21 cellular contexts compared by ENCODE assay signal in the genomic region with DNA sequence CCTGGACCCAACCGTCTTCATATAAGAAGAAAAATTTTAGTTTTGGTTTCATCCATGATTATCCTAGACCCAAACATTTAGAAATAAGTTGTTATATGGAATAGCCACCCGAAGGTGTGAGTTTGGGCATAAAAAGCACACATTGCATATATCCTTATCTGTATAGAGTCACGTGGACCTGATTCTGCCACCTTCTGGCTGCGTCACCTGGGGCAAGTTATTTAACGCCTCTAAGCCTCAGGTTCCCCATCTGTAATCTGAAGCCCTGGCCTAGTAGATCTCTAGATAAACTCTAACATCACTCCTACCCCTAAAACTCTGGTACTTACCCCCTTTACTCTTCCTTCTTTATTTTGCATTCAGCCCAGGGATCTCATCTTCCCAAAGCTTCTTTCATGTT. TPM values are rescaled to one million over a fixed set of nuclear protein-coding genes. Genes with fewer than 3 reads are reported as not detected.
DNase-seq lines count a peak whose midpoint lies in the region; ATAC-seq, FAIRE-seq and TF ChIP-seq lines count a peak whose summit lies in the region.
"Had no signal": no experiment of that assay in that cellular context is flagged by ENCODE, and none has a peak within 500 bp of the region (broad histone marks: within the 10 kb centered on the region; RNA-seq: fewer than 3 reads in every experiment).

No MANE protein-coding gene starts in this region.

- H3K9me3 ChIP-seq in HepG2 (ENCODE audit: low read length) = no peaks in the 10 kb centered on the region
- H3K9me3 ChIP-seq in right lobe of liver = no peaks in the 10 kb centered on the region
- no peaks in the 10 kb centered on the region for H3K9me3 ChIP-seq in Karpas-422 (ENCODE audit: low read length)
- H3K9me3 ChIP-seq in CD4-positive, alpha-beta T cell (ENCODE audit: control insufficient read depth, low read length) = no peaks in the 10 kb centered on the region
- no peaks in the 10 kb centered on the region for H3K9me3 ChIP-seq in kidney (ENCODE audit: control insufficient read depth in 1 of 2, low read length in 2 of 2)
- H3K9me3 ChIP-seq: vagina had no signal

- peaks cover 10% of the 10 kb centered on the region for H3K4me1 Mint-ChIP-seq in chondrocyte (ENCODE audit: low read depth)
- H3K4me1 Mint-ChIP-seq in CD4-positive, alpha-beta T cell (ENCODE audit: low read depth) = no peaks in the 10 kb centered on the region
- H3K4me1 Mint-ChIP-seq in activated T-helper 1 cell treated with anti-CD3 and anti-CD28 coated beads, Interleukin-12 subunit alpha, Interleukin-12 subunit beta, Interleukin-2, Interleukin-4 antibody, amounts not matched to agents 30 ng/mL and 10 ng/mL and 1 ng/mL, durations not matched to agents 14 hours and 24 hours and 36 hours (ENCODE audit: low read depth) = no peaks in the 10 kb centered on the region
- H3K4me1 Mint-ChIP-seq: naive B cell had no signal

- TF ChIP-seq POLR2A in HepG2 (IDR thresholded peaks at IDR 0.05; ENCODE audit: insufficient read depth in 1 of 2, low read depth in 2 of 2, low read length in 2 of 2) (no peak), right lobe of liver (IDR thresholded peaks at IDR 0.05) (no peak)

- peaks cover 28% of the 10 kb centered on the region for H3K27me3 Mint-ChIP-seq in chondrocyte (ENCODE audit: low read depth)
- no peaks in the 10 kb centered on the region for H3K27me3 Mint-ChIP-seq in CD4-positive, alpha-beta T cell
- H3K27me3 Mint-ChIP-seq in activated T-helper 1 cell treated with anti-CD3 and anti-CD28 coated beads, Interleukin-12 subunit alpha, Interleukin-12 subunit beta, Interleukin-2, Interleukin-4 antibody, amounts not matched to agents 30 ng/mL and 10 ng/mL and 1 ng/mL, durations not matched to agents 14 hours and 24 hours and 36 hours (ENCODE audit: insufficient read depth) = peaks cover 7% of the 10 kb centered on the region

- H3K27ac Mint-ChIP-seq in chondrocyte (ENCODE audit: unreplicated experiment) = no peak overlapping the region
- H3K27ac Mint-ChIP-seq in CD4-positive, alpha-beta T cell = no peak overlapping the region
- no peak overlapping the region for H3K27ac Mint-ChIP-seq in activated T-helper 1 cell treated with anti-CD3 and anti-CD28 coated beads, Interleukin-12 subunit alpha, Interleukin-12 subunit beta, Interleukin-2, Interleukin-4 antibody, amounts not matched to agents 30 ng/mL and 10 ng/mL and 1 ng/mL, durations not matched to agents 14 hours and 24 hours and 36 hours
- H3K27ac Mint-ChIP-seq: naive B cell had no signal

- ATAC-seq in HepG2 (no peak), right lobe of liver (no peak)
- no peak for ATAC-seq in CD4-positive, alpha-beta T cell (ENCODE audit: poor library complexity)
- ATAC-seq: activated CD4-positive, CD25-positive, alpha-beta regulatory T cell treated with anti-CD3 and anti-CD28 coated beads, Interleukin-2, amount 50 U/mL, for 24 hours had no signal

- CTCF ChIA-PET in HepG2 (lab: Yijun Ruan, JAX; ENCODE audit: low intra/inter-chr PET ratio, low total read pairs) = no interaction called here
- CTCF ChIA-PET in CD4-positive, alpha-beta T cell (lab: Charles Lee) = no interaction called here

- H3K27ac ChIP-seq in HepG2 (ENCODE audit: extremely low read length, insufficient read depth, low read length) = no peak overlapping the region
- no peak overlapping the region for H3K27ac ChIP-seq in right lobe of liver
- H3K27ac ChIP-seq in Karpas-422 (ENCODE audit: low read length) = peak overlapping the region; percentile 51
- no peak overlapping the region for H3K27ac ChIP-seq in CD4-positive, alpha-beta T cell (ENCODE audit: low read depth, low read length)
- no peak overlapping the region for H3K27ac ChIP-seq in kidney (ENCODE audit: low read depth in 2 of 2, low read length in 2 of 2)
- H3K27ac ChIP-seq: epithelial cell of prostate, parathyroid adenoma, vagina had no signal

- H3K4me3 Mint-ChIP-seq in chondrocyte (ENCODE audit: unreplicated experiment) = no peak overlapping the region
- H3K4me3 Mint-ChIP-seq in CD4-positive, alpha-beta T cell = no peak overlapping the region
- H3K4me3 Mint-ChIP-seq in activated T-helper 1 cell treated with anti-CD3 and anti-CD28 coated beads, Interleukin-12 subunit alpha, Interleukin-12 subunit beta, Interleukin-2, Interleukin-4 antibody, amounts not matched to agents 30 ng/mL and 10 ng/mL and 1 ng/mL, durations not matched to agents 14 hours and 24 hours and 36 hours = no peak overlapping the region
- H3K4me3 Mint-ChIP-seq: dendritic cell treated with granulocyte-macrophage colony-stimulating factor and Interleukin-4, amounts not matched to agents 40 ng/mL and 50 ng/mL, for 4 days; naive B cell had no signal

- H3K9me3 Mint-ChIP-seq in chondrocyte (ENCODE audit: low read depth) = no peaks in the 10 kb centered on the region
- no peaks in the 10 kb centered on the region for H3K9me3 Mint-ChIP-seq in CD4-positive, alpha-beta T cell
- H3K9me3 Mint-ChIP-seq in activated T-helper 1 cell treated with anti-CD3 and anti-CD28 coated beads, Interleukin-12 subunit alpha, Interleukin-12 subunit beta, Interleukin-2, Interleukin-4 antibody, amounts not matched to agents 30 ng/mL and 10 ng/mL and 1 ng/mL, durations not matched to agents 14 hours and 24 hours and 36 hours = no peaks in the 10 kb centered on the region
- H3K9me3 Mint-ChIP-seq: dendritic cell treated with granulocyte-macrophage colony-stimulating factor and Interleukin-4, amounts not matched to agents 40 ng/mL and 50 ng/mL, for 4 days; naive B cell had no signal

- in situ Hi-C loops in HepG2 (cut with HindIII; ENCODE audit: extremely low pct_ligation_motif_present, low pct_unique_long_range_greater_than_20kb) = loop anchor here (25.0 kb wide), 1 partner anchor 397 kb away; no protein-coding TSS in a partner anchor

- TF ChIP-seq CTCF in HepG2 (CRISPR knock-in tag; IDR thresholded peaks at IDR 0.05) (peak; percentile 37), right lobe of liver (IDR thresholded peaks at IDR 0.05) (peak in 1 of 4 donors; percentile 32), chondrocyte (IDR thresholded peaks at IDR 0.05) (peak; percentile 16), kidney (IDR thresholded peaks at IDR 0.05; ENCODE audit: borderline replicate concordance, extremely low read depth, insufficient read depth) (no peak)
- TF ChIP-seq CTCF in CD4-positive, alpha-beta T cell (IDR thresholded peaks at IDR 0.05) = no peak

- DNase-seq in HepG2 (ENCODE audit: low spot score) (no peak), right lobe of liver (no peak), Karpas-422 (peak; percentile 71), chondrocyte (ENCODE audit: low spot score) (no peak), kidney (no peak), UCSD-AML1 (lab: John Stamatoyannopoulos, UW; ENCODE audit: unreplicated experiment) (no peak)
- DNase-seq in CD4-positive, alpha-beta T cell = no peak
- no peak for DNase-seq in activated T-helper 1 cell treated with anti-CD3 and anti-CD28 coated beads, Interleukin-12 subunit alpha, Interleukin-12 subunit beta, Interleukin-2, Interleukin-4 antibody, amounts not matched to agents 30 ng/mL and 10 ng/mL and 1 ng/mL, durations not matched to agents 14 hours and 24 hours and 36 hours (ENCODE audit: low spot score)
- DNase-seq: activated CD8-positive, alpha-beta memory T cell treated with anti-CD3 and anti-CD28 coated beads, Interleukin-2, amount 50 U/mL, for 4 hours; GF-D8; mammary epithelial cell; naive B cell; NCI-H2171; stimulated activated CD4-positive, alpha-beta T cell treated with anti-CD3 and anti-CD28 coated beads, Interleukin-4, amount 100 ng/mL, for 4 hours; stimulated activated CD8-positive, alpha-beta memory T cell treated with anti-CD3 and anti-CD28 coated beads, Interleukin-4, amount 100 ng/mL, for 48 hours had no signal

- intact Hi-C loops in HepG2 (cut with micrococcal nuclease; ENCODE audit: unreplicated experiment) (no loop called here), right lobe of liver (cut with DNase I) (no loop called here), kidney (cut with DNase I) (no loop called here)
- intact Hi-C loops in CD4-positive, alpha-beta T cell (cut with DNase I, micrococcal nuclease) = no loop called here
- intact Hi-C loops in activated T-helper 1 cell treated with anti-CD3 and anti-CD28 coated beads, Interleukin-12 subunit alpha, Interleukin-12 subunit beta, Interleukin-2, Interleukin-4 antibody, amounts not matched to agents 30 ng/mL and 10 ng/mL and 1 ng/mL, durations not matched to agents 14 hours and 24 hours and 36 hours (cut with micrococcal nuclease) = no loop called here

- FAIRE-seq in HepG2 (lab: Jason Lieb, UNC) (no peak), kidney (lab: Jason Lieb, UNC) (no peak)

- H3K27me3 ChIP-seq in HepG2 (ENCODE audit: control insufficient read depth in 1 of 2, insufficient read depth in 2 of 2, low read length in 2 of 2) = peaks cover 2 to 20% of the 10 kb centered on the region in 2 experiments; a peak in 3 of 5 replicates
- H3K27me3 ChIP-seq in right lobe of liver = no peaks in the 10 kb centered on the region
- H3K27me3 ChIP-seq in Karpas-422 (ENCODE audit: low read length) = no peaks in the 10 kb centered on the region
- H3K27me3 ChIP-seq in CD4-positive, alpha-beta T cell (ENCODE audit: control insufficient read depth, insufficient read depth, low read length) = no peaks in the 10 kb centered on the region
- H3K27me3 ChIP-seq: vagina had no signal

- H3K4me2 ChIP-seq in HepG2 (ENCODE audit: low read depth, low read length) (no peak overlapping the region), Karpas-422 (ENCODE audit: low read depth, low read length, poor library complexity, severe bottlenecking) (peak overlapping the region; percentile 51)

- WGBS in HepG2 (ENCODE audit: low lambda C conversion rate) = 24% methylated on average over 5 of the region's 5 CpGs
- WGBS in right lobe of liver (ENCODE audit: insufficient coverage, low coverage, low lambda C conversion rate, missing lambda C conversion rate) = 70% methylated on average over 5 of the region's 5 CpGs

- TF ChIP-seq EP300 in HepG2 (IDR thresholded peaks at IDR 0.05; ENCODE audit: low read depth in 2 of 2, low read length in 2 of 2) (no peak), HepG2 (CRISPR knock-in tag; IDR thresholded peaks at IDR 0.05; ENCODE audit: borderline replicate concordance) (no peak)

- H3K36me3 ChIP-seq in HepG2 (replicated peaks in 1 of 2; ENCODE audit: control insufficient read depth in 1 of 2, insufficient read depth in 2 of 2, low read length in 2 of 2) (no peaks in the 10 kb centered on the region), right lobe of liver (no peaks in the 10 kb centered on the region), Karpas-422 (ENCODE audit: insufficient read depth, low read length) (no peaks in the 10 kb centered on the region), kidney (ENCODE audit: control insufficient read depth in 1 of 2, insufficient read depth in 2 of 2, low read length in 2 of 2) (no peaks in the 10 kb centered on the region)
- H3K36me3 ChIP-seq: vagina had no signal

- no peaks in the 10 kb centered on the region for H3K4me1 ChIP-seq in HepG2 (ENCODE audit: insufficient read depth, low read length)
- no peaks in the 10 kb centered on the region for H3K4me1 ChIP-seq in right lobe of liver
- peaks cover 23% of the 10 kb centered on the region for H3K4me1 ChIP-seq in Karpas-422 (ENCODE audit: low read length)
- no peaks in the 10 kb centered on the region for H3K4me1 ChIP-seq in kidney (ENCODE audit: control insufficient read depth in 1 of 2, insufficient read depth in 1 of 2, low read depth in 1 of 2, low read length in 2 of 2)
- H3K4me1 ChIP-seq: parathyroid adenoma had no signal

- POLR2A ChIA-PET in HepG2 (lab: Yijun Ruan, JAX) = no interaction called here
- POLR2A ChIA-PET in CD4-positive, alpha-beta T cell (lab: Charles Lee) = no interaction called here

- H3K9ac ChIP-seq in HepG2 (ENCODE audit: insufficient read depth, low read depth, low read length) (no peak overlapping the region), Karpas-422 (ENCODE audit: low read length) (no peak overlapping the region), kidney (ENCODE audit: low read length in 2 of 2) (no peak overlapping the region)
- H3K9ac ChIP-seq: parathyroid adenoma had no signal

- no peaks in the 10 kb centered on the region for H3K79me2 ChIP-seq in HepG2 (ENCODE audit: insufficient read depth, low read length)
- no peaks in the 10 kb centered on the region for H3K79me2 ChIP-seq in Karpas-422 (ENCODE audit: low read length)
- H3K79me2 ChIP-seq: parathyroid adenoma had no signal

- no peak for TF ChIP-seq RAD21 in HepG2 (CRISPR knock-in tag; IDR thresholded peaks at IDR 0.05)

- no peak overlapping the region for H2AFZ ChIP-seq in HepG2 (ENCODE audit: low read length)
- no peak overlapping the region for H2AFZ ChIP-seq in Karpas-422 (ENCODE audit: low read length)
- H2AFZ ChIP-seq: parathyroid adenoma had no signal

- no peaks in the 10 kb centered on the region for H3K36me3 Mint-ChIP-seq in chondrocyte (ENCODE audit: low read depth)
- no peaks in the 10 kb centered on the region for H3K36me3 Mint-ChIP-seq in CD4-positive, alpha-beta T cell (ENCODE audit: low read depth)
- H3K36me3 Mint-ChIP-seq in activated T-helper 1 cell treated with anti-CD3 and anti-CD28 coated beads, Interleukin-12 subunit alpha, Interleukin-12 subunit beta, Interleukin-2, Interleukin-4 antibody, amounts not matched to agents 30 ng/mL and 10 ng/mL and 1 ng/mL, durations not matched to agents 14 hours and 24 hours and 36 hours (ENCODE audit: low read depth) = no peaks in the 10 kb centered on the region
- H3K36me3 Mint-ChIP-seq: naive B cell had no signal

- H3K4me3 ChIP-seq in HepG2 (replicated peaks in 1 of 3; ENCODE audit: insufficient read depth in 1 of 3, low read depth in 2 of 3, low read length in 3 of 3) = no peak overlapping the region
- no peak overlapping the region for H3K4me3 ChIP-seq in right lobe of liver
- H3K4me3 ChIP-seq in Karpas-422 (ENCODE audit: low read length) = no peak overlapping the region
- no peak overlapping the region for H3K4me3 ChIP-seq in kidney (ENCODE audit: low read length in 2 of 2)
- H3K4me3 ChIP-seq: vagina had no signal

- no TSS peak for BruUV-seq in HepG2 (replicated peaks; lab: Mats Ljungman, UMichigan)

- H4K20me1 ChIP-seq in HepG2 (ENCODE audit: insufficient read depth, low read length) = no peaks in the 10 kb centered on the region
- no peaks in the 10 kb centered on the region for H4K20me1 ChIP-seq in Karpas-422 (ENCODE audit: insufficient read depth, low read depth, low read length)

- H3K9me2 ChIP-seq in Karpas-422 (replicated peaks; ENCODE audit: insufficient read depth, low read length) = no peaks in the 10 kb centered on the region

RNA-seq across cellular contexts. Expression of gene KRT5, which starts 14.3 kb away (rescaled TPM):
- total RNA-seq in HepG2 (2016; rRNA removed; fragmentation: Illumina TruSeq; extraction: Trizol) = not detected in 2 replicates
- total RNA-seq in HepG2 (2016; cell fraction: cytosol; rRNA removed; fragmentation: Illumina TruSeq; extraction: Trizol; ENCODE audit: low read depth) = not detected in 2 replicates
- not detected in 2 replicates for total RNA-seq in HepG2 (2016; cell fraction: insoluble cytoplasmic fraction; rRNA removed; fragmentation: Illumina TruSeq; extraction: Trizol)
- not detected in 2 replicates for total RNA-seq in HepG2 (2016; cell fraction: membrane; rRNA removed; fragmentation: Illumina TruSeq; extraction: Trizol)
- total RNA-seq in HepG2 (2016; cell fraction: nucleus; rRNA removed; fragmentation: Illumina TruSeq; extraction: Trizol) = not detected in 2 replicates
- polyA plus RNA-seq in HepG2 (2011; rRNA removed) = 0.08 and 0.29 TPM in 2 replicates
- not detected in 2 replicates for polyA plus RNA-seq in HepG2 (2011; cell fraction: cytosol; rRNA removed)
- not detected in 2 replicates for polyA plus RNA-seq in HepG2 (2011; cell fraction: nucleus; rRNA removed)
- polyA plus RNA-seq in HepG2 (2012) = not detected in 2 replicates
- polyA plus RNA-seq in HepG2 (2016; cell fraction: cytosol; fragmentation: Illumina TruSeq; extraction: Trizol; ENCODE audit: low read depth) = not detected in 2 replicates
- polyA plus RNA-seq in HepG2 (2016; cell fraction: insoluble cytoplasmic fraction; fragmentation: Illumina TruSeq; extraction: Trizol; ENCODE audit: low read depth) = not detected in 2 replicates
- not detected in 2 replicates for polyA plus RNA-seq in HepG2 (2016; cell fraction: membrane; fragmentation: Illumina TruSeq; extraction: Trizol; ENCODE audit: low read depth)
- not detected in 2 replicates for polyA plus RNA-seq in HepG2 (2016; cell fraction: nucleus; fragmentation: Illumina TruSeq; extraction: Trizol; ENCODE audit: insufficient read depth, low read depth)
- polyA minus RNA-seq in HepG2 (2011; rRNA and poly(A)+ RNA removed; ENCODE audit: low replicate concordance) = 32.1 TPM in 1 of 2 replicates, not detected in the other
- polyA minus RNA-seq in HepG2 (2011; cell fraction: cytosol; rRNA and poly(A)+ RNA removed) = not detected in 2 replicates
- not detected in 2 replicates for polyA minus RNA-seq in HepG2 (2011; cell fraction: nucleus; rRNA and poly(A)+ RNA removed)
- total RNA-seq in right lobe of liver = under 1 TPM in 1 of 6 experiments, not detected in 5; 0.66 TPM
- total RNA-seq in Karpas-422 (2014; rRNA removed; shearing (Covaris generic); ENCODE audit: low replicate concordance) = not detected in 2 replicates
- total RNA-seq in chondrocyte = not detected in 3 replicates
- total RNA-seq in CD4-positive, alpha-beta T cell = under 1 TPM; 0.60 to 0.81 TPM
- 0.69 TPM for total RNA-seq in kidney
- polyA plus RNA-seq in kidney (ENCODE audit: insufficient read depth, low read depth, low replicate concordance) = not detected
- total RNA-seq in activated T-helper 1 cell treated with anti-CD3 and anti-CD28 coated beads, Interleukin-12 subunit alpha, Interleukin-12 subunit beta, Interleukin-2, Interleukin-4 antibody, amounts not matched to agents 30 ng/mL and 10 ng/mL and 1 ng/mL, durations not matched to agents 14 hours and 24 hours and 36 hours = not detected in 2 replicates
- total RNA-seq: T-helper 2 cell treated with Interferon-gamma antibody and Interleukin-4, amounts not matched to agents 100 ng/mL and 5 ng/mL, for 36 hours had no signal

RNA-seq across cellular contexts. Expression of gene KRT71, which starts 18.5 kb away (rescaled TPM):
- total RNA-seq in HepG2 (2016; rRNA removed; fragmentation: Illumina TruSeq; extraction: Trizol) (not detected in 2 replicates), right lobe of liver (not detected), chondrocyte (not detected in 3 replicates), kidney (not detected)
- not detected in 2 replicates for total RNA-seq in HepG2 (2016; cell fraction: cytosol; rRNA removed; fragmentation: Illumina TruSeq; extraction: Trizol; ENCODE audit: low read depth)
- not detected in 2 replicates for total RNA-seq in HepG2 (2016; cell fraction: insoluble cytoplasmic fraction; rRNA removed; fragmentation: Illumina TruSeq; extraction: Trizol)
- total RNA-seq in HepG2 (2016; cell fraction: membrane; rRNA removed; fragmentation: Illumina TruSeq; extraction: Trizol) = not detected in 2 replicates
- not detected in 2 replicates for total RNA-seq in HepG2 (2016; cell fraction: nucleus; rRNA removed; fragmentation: Illumina TruSeq; extraction: Trizol)
- polyA plus RNA-seq in HepG2 (2011; rRNA removed) (not detected in 2 replicates), kidney (ENCODE audit: insufficient read depth, low read depth, low replicate concordance) (not detected)
- not detected in 2 replicates for polyA plus RNA-seq in HepG2 (2011; cell fraction: cytosol; rRNA removed)
- polyA plus RNA-seq in HepG2 (2011; cell fraction: nucleus; rRNA removed) = not detected in 2 replicates
- not detected in 2 replicates for polyA plus RNA-seq in HepG2 (2012)
- not detected in 2 replicates for polyA plus RNA-seq in HepG2 (2016; cell fraction: cytosol; fragmentation: Illumina TruSeq; extraction: Trizol; ENCODE audit: low read depth)
- polyA plus RNA-seq in HepG2 (2016; cell fraction: insoluble cytoplasmic fraction; fragmentation: Illumina TruSeq; extraction: Trizol; ENCODE audit: low read depth) = not detected in 2 replicates
- polyA plus RNA-seq in HepG2 (2016; cell fraction: membrane; fragmentation: Illumina TruSeq; extraction: Trizol; ENCODE audit: low read depth) = not detected in 2 replicates
- not detected in 2 replicates for polyA plus RNA-seq in HepG2 (2016; cell fraction: nucleus; fragmentation: Illumina TruSeq; extraction: Trizol; ENCODE audit: insufficient read depth, low read depth)
- polyA minus RNA-seq in HepG2 (2011; rRNA and poly(A)+ RNA removed; ENCODE audit: low replicate concordance) = not detected in 2 replicates
- not detected in 2 replicates for polyA minus RNA-seq in HepG2 (2011; cell fraction: cytosol; rRNA and poly(A)+ RNA removed)
- not detected in 2 replicates for polyA minus RNA-seq in HepG2 (2011; cell fraction: nucleus; rRNA and poly(A)+ RNA removed)
- not detected in 2 replicates for total RNA-seq in Karpas-422 (2014; rRNA removed; shearing (Covaris generic); ENCODE audit: low replicate concordance)
- total RNA-seq in CD4-positive, alpha-beta T cell = not detected
- not detected in 2 replicates for total RNA-seq in activated T-helper 1 cell treated with anti-CD3 and anti-CD28 coated beads, Interleukin-12 subunit alpha, Interleukin-12 subunit beta, Interleukin-2, Interleukin-4 antibody, amounts not matched to agents 30 ng/mL and 10 ng/mL and 1 ng/mL, durations not matched to agents 14 hours and 24 hours and 36 hours
- total RNA-seq: mammary epithelial cell; T-helper 2 cell treated with Interferon-gamma antibody and Interleukin-4, amounts not matched to agents 100 ng/mL and 5 ng/mL, for 36 hours; vagina had no signal
- polyA plus RNA-seq: mammary epithelial cell had no signal

RNA-seq across cellular contexts. Expression of gene KRT74, which starts 39.2 kb away (rescaled TPM):
- not detected in 2 replicates for total RNA-seq in HepG2 (2016; rRNA removed; fragmentation: Illumina TruSeq; extraction: Trizol)
- not detected in 2 replicates for total RNA-seq in HepG2 (2016; cell fraction: cytosol; rRNA removed; fragmentation: Illumina TruSeq; extraction: Trizol; ENCODE audit: low read depth)
- not detected in 2 replicates for total RNA-seq in HepG2 (2016; cell fraction: insoluble cytoplasmic fraction; rRNA removed; fragmentation: Illumina TruSeq; extraction: Trizol)
- total RNA-seq in HepG2 (2016; cell fraction: membrane; rRNA removed; fragmentation: Illumina TruSeq; extraction: Trizol) = not detected in 2 replicates
- not detected in 2 replicates for total RNA-seq in HepG2 (2016; cell fraction: nucleus; rRNA removed; fragmentation: Illumina TruSeq; extraction: Trizol)
- polyA plus RNA-seq in HepG2 (2011; rRNA removed) = not detected in 2 replicates
- not detected in 2 replicates for polyA plus RNA-seq in HepG2 (2011; cell fraction: cytosol; rRNA removed)
- polyA plus RNA-seq in HepG2 (2011; cell fraction: nucleus; rRNA removed) = not detected in 2 replicates
- not detected in 2 replicates for polyA plus RNA-seq in HepG2 (2012)
- not detected in 2 replicates for polyA plus RNA-seq in HepG2 (2016; cell fraction: cytosol; fragmentation: Illumina TruSeq; extraction: Trizol; ENCODE audit: low read depth)
- polyA plus RNA-seq in HepG2 (2016; cell fraction: insoluble cytoplasmic fraction; fragmentation: Illumina TruSeq; extraction: Trizol; ENCODE audit: low read depth) = not detected in 2 replicates
- not detected in 2 replicates for polyA plus RNA-seq in HepG2 (2016; cell fraction: membrane; fragmentation: Illumina TruSeq; extraction: Trizol; ENCODE audit: low read depth)
- not detected in 2 replicates for polyA plus RNA-seq in HepG2 (2016; cell fraction: nucleus; fragmentation: Illumina TruSeq; extraction: Trizol; ENCODE audit: insufficient read depth, low read depth)
- not detected in 2 replicates for polyA minus RNA-seq in HepG2 (2011; rRNA and poly(A)+ RNA removed; ENCODE audit: low replicate concordance)
- not detected in 2 replicates for polyA minus RNA-seq in HepG2 (2011; cell fraction: cytosol; rRNA and poly(A)+ RNA removed)
- not detected in 2 replicates for polyA minus RNA-seq in HepG2 (2011; cell fraction: nucleus; rRNA and poly(A)+ RNA removed)
- not detected for total RNA-seq in right lobe of liver
- total RNA-seq in Karpas-422 (2014; rRNA removed; shearing (Covaris generic); ENCODE audit: low replicate concordance) = not detected in 2 replicates
- not detected in 3 replicates for total RNA-seq in chondrocyte
- under 1 TPM; 0.30 to 0.34 TPM for total RNA-seq in CD4-positive, alpha-beta T cell
- not detected for total RNA-seq in kidney
- not detected for polyA plus RNA-seq in kidney (ENCODE audit: insufficient read depth, low read depth, low replicate concordance)
- not detected in 2 replicates for total RNA-seq in activated T-helper 1 cell treated with anti-CD3 and anti-CD28 coated beads, Interleukin-12 subunit alpha, Interleukin-12 subunit beta, Interleukin-2, Interleukin-4 antibody, amounts not matched to agents 30 ng/mL and 10 ng/mL and 1 ng/mL, durations not matched to agents 14 hours and 24 hours and 36 hours
- total RNA-seq: mammary epithelial cell; T-helper 2 cell treated with Interferon-gamma antibody and Interleukin-4, amounts not matched to agents 100 ng/mL and 5 ng/mL, for 36 hours; vagina had no signal

RNA-seq across cellular contexts. Expression of gene KRT6A, which starts 41.4 kb away (rescaled TPM):
- total RNA-seq in HepG2 (2016; rRNA removed; fragmentation: Illumina TruSeq; extraction: Trizol) = not detected in 2 replicates
- total RNA-seq in HepG2 (2016; cell fraction: cytosol; rRNA removed; fragmentation: Illumina TruSeq; extraction: Trizol; ENCODE audit: low read depth) = not detected in 2 replicates
- total RNA-seq in HepG2 (2016; cell fraction: insoluble cytoplasmic fraction; rRNA removed; fragmentation: Illumina TruSeq; extraction: Trizol) = not detected in 2 replicates
- not detected in 2 replicates for total RNA-seq in HepG2 (2016; cell fraction: membrane; rRNA removed; fragmentation: Illumina TruSeq; extraction: Trizol)
- not detected in 2 replicates for total RNA-seq in HepG2 (2016; cell fraction: nucleus; rRNA removed; fragmentation: Illumina TruSeq; extraction: Trizol)
- polyA plus RNA-seq in HepG2 (2011; rRNA removed) = 0.13 TPM in 2 replicates
- 0.05 TPM in 1 of 2 replicates, not detected in the other for polyA plus RNA-seq in HepG2 (2011; cell fraction: cytosol; rRNA removed)
- polyA plus RNA-seq in HepG2 (2011; cell fraction: nucleus; rRNA removed) = not detected in 2 replicates
- not detected in 2 replicates for polyA plus RNA-seq in HepG2 (2012)
- polyA plus RNA-seq in HepG2 (2016; cell fraction: cytosol; fragmentation: Illumina TruSeq; extraction: Trizol; ENCODE audit: low read depth) = not detected in 2 replicates
- not detected in 2 replicates for polyA plus RNA-seq in HepG2 (2016; cell fraction: insoluble cytoplasmic fraction; fragmentation: Illumina TruSeq; extraction: Trizol; ENCODE audit: low read depth)
- not detected in 2 replicates for polyA plus RNA-seq in HepG2 (2016; cell fraction: membrane; fragmentation: Illumina TruSeq; extraction: Trizol; ENCODE audit: low read depth)
- not detected in 2 replicates for polyA plus RNA-seq in HepG2 (2016; cell fraction: nucleus; fragmentation: Illumina TruSeq; extraction: Trizol; ENCODE audit: insufficient read depth, low read depth)
- polyA minus RNA-seq in HepG2 (2011; rRNA and poly(A)+ RNA removed; ENCODE audit: low replicate concordance) = 11.8 TPM in 1 of 2 replicates, not detected in the other
- polyA minus RNA-seq in HepG2 (2011; cell fraction: cytosol; rRNA and poly(A)+ RNA removed) = not detected in 2 replicates
- polyA minus RNA-seq in HepG2 (2011; cell fraction: nucleus; rRNA and poly(A)+ RNA removed) = not detected in 2 replicates
- 1 to 10 TPM in 1 of 6 experiments, not detected in 5; 1.2 TPM for total RNA-seq in right lobe of liver
- total RNA-seq in Karpas-422 (2014; rRNA removed; shearing (Covaris generic); ENCODE audit: low replicate concordance) = not detected in 2 replicates
- not detected in 3 replicates for total RNA-seq in chondrocyte
- not detected for total RNA-seq in CD4-positive, alpha-beta T cell
- not detected for total RNA-seq in kidney
- not detected for polyA plus RNA-seq in kidney (ENCODE audit: insufficient read depth, low read depth, low replicate concordance)
- total RNA-seq in activated T-helper 1 cell treated with anti-CD3 and anti-CD28 coated beads, Interleukin-12 subunit alpha, Interleukin-12 subunit beta, Interleukin-2, Interleukin-4 antibody, amounts not matched to agents 30 ng/mL and 10 ng/mL and 1 ng/mL, durations not matched to agents 14 hours and 24 hours and 36 hours = not detected in 2 replicates
- total RNA-seq: T-helper 2 cell treated with Interferon-gamma antibody and Interleukin-4, amounts not matched to agents 100 ng/mL and 5 ng/mL, for 36 hours had no signal

Comparison
In these comparisons a context has a peak if more than half of its experiments do, and no peak if none do; other contexts are left out.
1. CTCF ChIP-seq: peak in HepG2 (single experiment) and chondrocyte (single experiment); none in CD4-positive, alpha-beta T cell (single experiment) and kidney (single experiment).